15 cellular contexts compared by ENCODE assay signal in genomic region chr21:36718951-36719501, GRCh38. TPM values are rescaled to one million over a fixed set of nuclear protein-coding genes. Genes with fewer than 3 reads are reported as not detected.
A peak's percentile ranks its signal among the peaks of the same experiment; 100 is the strongest.
DNase-seq lines count a peak whose midpoint lies in the region; ATAC-seq and TF ChIP-seq lines count a peak whose summit lies in the region.
"Had no signal": no experiment of that assay in that cellular context is flagged by ENCODE, and none has a peak within 500 bp of the region (broad histone marks: within the 10 kb centered on the region; RNA-seq: fewer than 3 reads in every experiment).

No MANE protein-coding gene starts in this region.

- H3K36me3 ChIP-seq in Peyer's patch = no peaks in the 10 kb centered on the region
- peaks cover 0 to 25% (median 0%) of the 10 kb centered on the region in 3 donors for H3K36me3 ChIP-seq in esophagus squamous epithelium
- no peaks in the 10 kb centered on the region for H3K36me3 ChIP-seq in osteoblast (ENCODE audit: insufficient read depth, low read length)
- H3K36me3 ChIP-seq: thyroid gland had no signal

- peak overlapping the region; percentile 46 for H3K4me3 Mint-ChIP-seq in Calu3 (ENCODE audit: low read depth, unreplicated experiment)
- H3K4me3 Mint-ChIP-seq: activated B cell treated with CpG ODN at 0.5 μM for 24 hours; activated T-cell treated with anti-CD3 and anti-CD28 coated beads, Interleukin-2, amount 50 U/mL, for 24 hours; brain had no signal

- no peak overlapping the region for H3K4me2 ChIP-seq in osteoblast (ENCODE audit: insufficient read depth, low read length)
- H3K4me2 ChIP-seq: KMS-11 had no signal

- H4K20me1 ChIP-seq in osteoblast (ENCODE audit: insufficient read depth, low read length) = no peaks in the 10 kb centered on the region

- no peak for TF ChIP-seq CTCF in Calu3 (IDR thresholded peaks at IDR 0.05; ENCODE audit: unreplicated experiment)
- TF ChIP-seq CTCF in Peyer's patch (IDR thresholded peaks at IDR 0.05) = no peak
- TF ChIP-seq CTCF in esophagus squamous epithelium (IDR thresholded peaks at IDR 0.05) = no peak
- TF ChIP-seq CTCF in osteoblast (IDR thresholded peaks at IDR 0.05; ENCODE audit: extremely low read depth, low read depth, low read length) = no peak

- CTCF ChIA-PET in Calu3 (lab: Charles Lee) = interaction anchor here (0.9 to 1.7 kb wide), 4 partner anchors 58 to 199 kb away, joined by 3 to 9 read pairs (median 4); no protein-coding TSS in a partner anchor

- no peaks in the 10 kb centered on the region for H3K27me3 ChIP-seq in Peyer's patch
- H3K27me3 ChIP-seq in esophagus squamous epithelium = peaks cover 0 to 85% (median 0%) of the 10 kb centered on the region in 4 donors
- no peaks in the 10 kb centered on the region for H3K27me3 ChIP-seq in osteoblast (ENCODE audit: insufficient read depth, low read length)

- BruUV-seq in Calu3 (replicated peaks; lab: Mats Ljungman, UMichigan) = no TSS peak

- H2AFZ ChIP-seq in osteoblast (ENCODE audit: low read length) = no peak overlapping the region

- peak; percentile 15 to 31 for TF ChIP-seq POLR2A in Peyer's patch (IDR thresholded peaks at IDR 0.05)
- peak in 2 of 4 donors; percentile 35 to 60 for TF ChIP-seq POLR2A in esophagus squamous epithelium (IDR thresholded peaks at IDR 0.05)

- H3K4me1 ChIP-seq in Peyer's patch (peaks cover 0 to 8% (median 0%) of the 10 kb centered on the region in 4 donors), esophagus squamous epithelium (peaks cover 0 to 78% (median 6%) of the 10 kb centered on the region in 3 donors), osteoblast (ENCODE audit: insufficient read depth, low read length) (no peaks in the 10 kb centered on the region)
- H3K4me1 ChIP-seq: thyroid gland had no signal

- H3K27ac Mint-ChIP-seq in Calu3 (ENCODE audit: unreplicated experiment) = peak overlapping the region; percentile 84
- H3K27ac Mint-ChIP-seq: activated B cell treated with CpG ODN at 0.5 μM for 24 hours; activated T-cell treated with anti-CD3 and anti-CD28 coated beads, Interleukin-2, amount 50 U/mL, for 24 hours; brain had no signal

- no peaks in the 10 kb centered on the region for H3K9me3 Mint-ChIP-seq in Calu3 (ENCODE audit: low read depth, unreplicated experiment)
- H3K9me3 Mint-ChIP-seq: activated B cell treated with CpG ODN at 0.5 μM for 24 hours; activated T-cell treated with anti-CD3 and anti-CD28 coated beads, Interleukin-2, amount 50 U/mL, for 24 hours had no signal

- peak overlapping the region in 3 of 4 donors; percentile 79 to 90 (median 85) for H3K27ac ChIP-seq in Peyer's patch
- peak overlapping the region; percentile 89 to 97 (median 96) for H3K27ac ChIP-seq in esophagus squamous epithelium
- no peak overlapping the region for H3K27ac ChIP-seq in osteoblast (ENCODE audit: low read depth, low read length)
- H3K27ac ChIP-seq: KMS-11, thyroid gland had no signal

- peak; percentile 82 for DNase-seq in Calu3
- DNase-seq in Peyer's patch = peak in 2 of 3 donors; percentile 83 to 84
- no peak for DNase-seq in esophagus squamous epithelium (lab: John Stamatoyannopoulos, UW)
- DNase-seq in nucleus accumbens (lab: John Stamatoyannopoulos, UW) = peak in 47 of 56 donors; percentile 4 to 88 (median 57)
- DNase-seq in NOMO-1 treated with dmso at 0.1 percent for 144 hours (lab: John Stamatoyannopoulos, UW; ENCODE audit: unreplicated experiment) = no peak
- no peak for DNase-seq in osteoblast (ENCODE audit: insufficient read length, low spot score, missing footprints)
- DNase-seq: activated B cell treated with CpG ODN at 0.5 μM for 24 hours; activated T-cell treated with anti-CD3 and anti-CD28 coated beads, Interleukin-2, amount 50 U/mL, for 24 hours; NCI-H2171; thyroid gland had no signal

- intact Hi-C loops in Calu3 (cut with micrococcal nuclease; ENCODE audit: unreplicated experiment) (no loop called here), esophagus squamous epithelium (cut with DNase I) (no loop called here)

- 57% methylated on average over 12 of the region's 18 CpGs; no CpG with 5 or more reads in 1 of the 2 donors for WGBS in esophagus squamous epithelium, 2 donors

- peak overlapping the region in 2 of 4 donors; percentile 10 to 35 for H3K4me3 ChIP-seq in Peyer's patch
- H3K4me3 ChIP-seq in esophagus squamous epithelium = peak overlapping the region in 3 of 4 donors; percentile 21 to 38 (median 25)
- H3K4me3 ChIP-seq in osteoblast (ENCODE audit: insufficient read depth, low read length) = no peak overlapping the region
- H3K4me3 ChIP-seq: thyroid gland had no signal

- H3K27me3 Mint-ChIP-seq in Calu3 (ENCODE audit: unreplicated experiment) = no peaks in the 10 kb centered on the region

- ATAC-seq in GM21723 (IDR thresholded peaks at IDR 0.05; ENCODE audit: unreplicated experiment) = no peak
- no peak for ATAC-seq in GM19452 (IDR thresholded peaks at IDR 0.05; ENCODE audit: unreplicated experiment)

- H3K36me3 Mint-ChIP-seq in Calu3 (ENCODE audit: insufficient read depth, unreplicated experiment) = peaks cover 34% of the 10 kb centered on the region
- H3K36me3 Mint-ChIP-seq: brain had no signal

- no peaks in the 10 kb centered on the region for H3K9me3 ChIP-seq in Peyer's patch
- H3K9me3 ChIP-seq in esophagus squamous epithelium = no peaks in the 10 kb centered on the region
- no peaks in the 10 kb centered on the region for H3K9me3 ChIP-seq in osteoblast (ENCODE audit: low read depth, low read length)
- H3K9me3 ChIP-seq: thyroid gland had no signal

- H3K79me2 ChIP-seq in osteoblast (ENCODE audit: insufficient read depth, low read length) = no peaks in the 10 kb centered on the region

- H3K4me1 Mint-ChIP-seq in Calu3 (ENCODE audit: low read depth, unreplicated experiment) = peaks cover 14% of the 10 kb centered on the region
- H3K4me1 Mint-ChIP-seq: activated B cell treated with CpG ODN at 0.5 μM for 24 hours, brain had no signal

RNA-seq across cellular contexts. Expression of gene SIM2, which starts 20.1 kb away (rescaled TPM):
- total RNA-seq in Calu3 (2022) (15.1 and 15.4 TPM in 2 replicates), Peyer's patch (not detected), esophagus squamous epithelium (10 to 100 TPM; 20.3 to 49.4 (median 29.9) TPM), osteoblast (2.7 and 3.6 TPM in 2 replicates)
- total RNA-seq: activated B cell treated with CpG ODN at 0.5 μM for 24 hours, fibroblast of lung, thyroid gland had no signal

Comparison
In these comparisons a context has a peak if more than half of its experiments do, and no peak if none do; other contexts are left out.
1. DNase-seq: peak in Calu3 (single experiment), Peyer's patch (2 of 3) and nucleus accumbens (47 of 56); none in esophagus squamous epithelium (single experiment), NOMO-1 treated with dmso at 0.1 percent for 144 hours (single experiment) and osteoblast (single experiment).